ENCODE assay signal across 19 cellular contexts in genomic region chr11:27087425-27087824, GRCh38. TPM values are rescaled to one million over a fixed set of nuclear protein-coding genes. Genes with fewer than 3 reads are reported as not detected.
"Had no signal": no experiment of that assay in that cellular context is flagged by ENCODE, and none has a peak within 500 bp of the region (broad histone marks: within the 10 kb centered on the region; RNA-seq: fewer than 3 reads in every experiment).

No MANE protein-coding gene starts in this region.

- H3K4me3 ChIP-seq: ascending aorta, gastroesophageal sphincter, heart right ventricle, lung, pancreas, tibial artery, uterus had no signal

- H3K27me3 Mint-ChIP-seq: activated CD4-positive, alpha-beta T cell treated with anti-CD3 and anti-CD28 coated beads, Interleukin-2, amount 10 ng/mL, durations not matched to agents 7 days and 5 days; activated naive CD8-positive, alpha-beta T cell treated with anti-CD3 and anti-CD28 coated beads, Interleukin-2, amount 50 U/mL, for 24 hours; activated T-helper 17 cell treated with anti-CD3 and anti-CD28 coated beads, Interleukin-2, amount 50 U/mL, for 72 hours; central memory CD8-positive, alpha-beta T cell had no signal

- DNase-seq: activated CD4-positive, alpha-beta T cell treated with anti-CD3 and anti-CD28 coated beads, Interleukin-2, amount 10 ng/mL, durations not matched to agents 7 days and 5 days; activated naive CD4-positive, alpha-beta T cell treated with Interleukin-2 at 50 U/mL for 16 hours; activated naive CD8-positive, alpha-beta T cell treated with anti-CD3 and anti-CD28 coated beads, Interleukin-2, amount 50 U/mL, for 24 hours; activated T-cell treated with anti-CD3 and anti-CD28 coated beads for 4 hours; cortex of kidney; effector CD8-positive, alpha-beta T cell; heart right ventricle; left colon; pancreas; tibial artery; uterus had no signal

- H3K27ac Mint-ChIP-seq: activated CD4-positive, alpha-beta T cell treated with anti-CD3 and anti-CD28 coated beads, Interleukin-2, amount 10 ng/mL, durations not matched to agents 7 days and 5 days; activated naive CD8-positive, alpha-beta T cell treated with anti-CD3 and anti-CD28 coated beads, Interleukin-2, amount 50 U/mL, for 24 hours; activated T-helper 17 cell treated with anti-CD3 and anti-CD28 coated beads, Interleukin-2, amount 50 U/mL, for 72 hours; stimulated activated effector memory CD8-positive, alpha-beta T cell treated with anti-CD3 and anti-CD28 coated beads, Interleukin-12 subunit alpha, Interleukin-12 subunit beta, amount 100 ng/mL, for 72 hours had no signal

- H3K27ac ChIP-seq: ascending aorta, heart right ventricle, tibial artery, uterus had no signal

- H3K36me3 Mint-ChIP-seq: stimulated activated effector memory CD8-positive, alpha-beta T cell treated with anti-CD3 and anti-CD28 coated beads, Interleukin-12 subunit alpha, Interleukin-12 subunit beta, amount 100 ng/mL, for 72 hours had no signal

- H3K4me1 ChIP-seq: heart right ventricle, uterus had no signal

- ATAC-seq: activated naive CD8-positive, alpha-beta T cell treated with anti-CD3 and anti-CD28 coated beads, Interleukin-2, amount 50 U/mL, for 24 hours; activated T-helper 17 cell treated with anti-CD3 and anti-CD28 coated beads, Interleukin-2, amount 50 U/mL, for 72 hours; gastroesophageal sphincter; heart right ventricle; left colon; pancreas; stimulated activated effector memory CD8-positive, alpha-beta T cell treated with anti-CD3 and anti-CD28 coated beads, Interleukin-12 subunit alpha, Interleukin-12 subunit beta, amount 100 ng/mL, for 72 hours had no signal

- H3K4me1 Mint-ChIP-seq: activated CD4-positive, alpha-beta T cell treated with anti-CD3 and anti-CD28 coated beads, Interleukin-2, amount 10 ng/mL, durations not matched to agents 7 days and 5 days; activated naive CD8-positive, alpha-beta T cell treated with anti-CD3 and anti-CD28 coated beads, Interleukin-2, amount 50 U/mL, for 24 hours; activated T-helper 17 cell treated with anti-CD3 and anti-CD28 coated beads, Interleukin-2, amount 50 U/mL, for 72 hours; central memory CD8-positive, alpha-beta T cell; stimulated activated effector memory CD8-positive, alpha-beta T cell treated with anti-CD3 and anti-CD28 coated beads, Interleukin-12 subunit alpha, Interleukin-12 subunit beta, amount 100 ng/mL, for 72 hours had no signal

- H3K27me3 ChIP-seq: ascending aorta, gastroesophageal sphincter, heart right ventricle, pancreas, tibial artery, uterus had no signal

- H3K4me3 Mint-ChIP-seq: activated CD4-positive, alpha-beta T cell treated with anti-CD3 and anti-CD28 coated beads, Interleukin-2, amount 10 ng/mL, durations not matched to agents 7 days and 5 days; activated naive CD8-positive, alpha-beta T cell treated with anti-CD3 and anti-CD28 coated beads, Interleukin-2, amount 50 U/mL, for 24 hours; activated T-helper 17 cell treated with anti-CD3 and anti-CD28 coated beads, Interleukin-2, amount 50 U/mL, for 72 hours; central memory CD8-positive, alpha-beta T cell; stimulated activated effector memory CD8-positive, alpha-beta T cell treated with anti-CD3 and anti-CD28 coated beads, Interleukin-12 subunit alpha, Interleukin-12 subunit beta, amount 100 ng/mL, for 72 hours had no signal

- H3K36me3 ChIP-seq: ascending aorta, gastroesophageal sphincter, heart right ventricle, pancreas, tibial artery, uterus had no signal

- H3K9me3 ChIP-seq: pancreas, uterus had no signal

RNA-seq across cellular contexts. Expression of gene BBOX1, which starts 46.8 kb away (rescaled TPM):
- total RNA-seq: activated CD4-positive, alpha-beta T cell treated with anti-CD3 and anti-CD28 coated beads, Interleukin-2, amount 10 ng/mL, durations not matched to agents 7 days and 5 days; activated CD8-positive, alpha-beta memory T cell treated with anti-CD3 and anti-CD28 coated beads for 36 hours; activated T-helper 17 cell treated with anti-CD3 and anti-CD28 coated beads, Interleukin-2, amount 50 U/mL, for 72 hours; ascending aorta; endothelial cell of umbilical vein; left colon had no signal
- polyA plus RNA-seq: endothelial cell of umbilical vein, heart right ventricle had no signal
